31 cellular contexts compared by ENCODE assay signal in genomic region chr11:30991376-30991775, GRCh38.
"Had no signal": no experiment of that assay in that cellular context is flagged by ENCODE, and none has a peak within 500 bp of the region (broad histone marks: within the 10 kb centered on the region; RNA-seq: fewer than 3 reads in every experiment).

No MANE protein-coding gene starts in this region.

- H3K36me3 Mint-ChIP-seq: activated naive CD8-positive, alpha-beta T cell treated with anti-CD3 and anti-CD28 coated beads for 36 hours had no signal

- DNase-seq: activated CD4-positive, alpha-beta T cell treated with anti-CD3 and anti-CD28 coated beads for 1 hour; activated CD4-positive, alpha-beta T cell treated with anti-CD3 and anti-CD28 coated beads, Interleukin-2, amount 10 ng/mL, durations not matched to agents 24 days and 14 days; activated CD4-positive, alpha-beta T cell treated with anti-CD3 and anti-CD28 coated beads, Interleukin-2, amount 50 U/mL, for 4 hours; activated CD4-positive, CD25-positive, alpha-beta regulatory T cell; activated CD8-positive, alpha-beta T cell treated with anti-CD3 and anti-CD28 coated beads for 36 hours; activated effector memory CD4-positive, alpha-beta T cell treated with anti-CD3 and anti-CD28 coated beads, Interleukin-2, amount 50 U/mL, for 16 hours; activated naive CD4-positive, alpha-beta T cell; activated naive CD4-positive, alpha-beta T cell treated with anti-CD3 and anti-CD28 coated beads, Interleukin-2, amount 50 U/mL, for 16 hours; activated naive CD8-positive, alpha-beta T cell treated with anti-CD3 and anti-CD28 coated beads for 36 hours; activated T-cell treated with anti-CD3 and anti-CD28 coated beads, Interleukin-2, amount 50 U/mL, for 1 hour; activated T-cell treated with anti-CD3 and anti-CD28 coated beads, Interleukin-2, amount 50 U/mL, for 72 hours; amniotic stem cell; aorta; brain microvascular endothelial cell; central memory CD4-positive, alpha-beta T cell; NCI-H1694; NCI-H1930; NCI-H2081 treated with DMSO at 0.1 percent for 48 hours; NCI-H226; NCI-H446 treated with DMSO at 0.1 percent for 48 hours; PC-9; SIG-M5; SW 1271; T-helper 1 cell; T-helper 2 cell; T-helper 9 cell; WERI-Rb-1 had no signal

- H3K27me3 ChIP-seq: brain microvascular endothelial cell had no signal

- ATAC-seq: activated CD8-positive, alpha-beta T cell treated with anti-CD3 and anti-CD28 coated beads for 36 hours; activated T-cell treated with anti-CD3 and anti-CD28 coated beads, Interleukin-2, amount 50 U/mL, for 72 hours; activated T-helper 17 cell treated with anti-CD3 and anti-CD28 coated beads, Interleukin-2, amount 50 U/mL, for 72 hours; Right ventricle myocardium inferior had no signal

- H3K9me3 Mint-ChIP-seq: activated CD4-positive, alpha-beta T cell treated with anti-CD3 and anti-CD28 coated beads, Interleukin-2, amount 10 ng/mL, durations not matched to agents 24 days and 14 days; activated CD8-positive, alpha-beta T cell treated with anti-CD3 and anti-CD28 coated beads for 36 hours; activated naive CD8-positive, alpha-beta T cell treated with anti-CD3 and anti-CD28 coated beads for 36 hours; activated T-helper 17 cell treated with anti-CD3 and anti-CD28 coated beads, Interleukin-2, amount 50 U/mL, for 72 hours had no signal

- H3K4me1 Mint-ChIP-seq: activated CD4-positive, alpha-beta T cell treated with anti-CD3 and anti-CD28 coated beads, Interleukin-2, amount 10 ng/mL, durations not matched to agents 24 days and 14 days; activated naive CD8-positive, alpha-beta T cell treated with anti-CD3 and anti-CD28 coated beads for 36 hours; activated T-helper 17 cell treated with anti-CD3 and anti-CD28 coated beads, Interleukin-2, amount 50 U/mL, for 72 hours had no signal

- H3K4me2 ChIP-seq: PC-9 had no signal

- FAIRE-seq: RCC 7860 had no signal

- H3K4me3 ChIP-seq: PC-9 had no signal

- H3K27ac Mint-ChIP-seq: activated CD4-positive, alpha-beta T cell treated with anti-CD3 and anti-CD28 coated beads, Interleukin-2, amount 10 ng/mL, durations not matched to agents 24 days and 14 days; activated CD8-positive, alpha-beta T cell treated with anti-CD3 and anti-CD28 coated beads for 36 hours; activated naive CD8-positive, alpha-beta T cell treated with anti-CD3 and anti-CD28 coated beads for 36 hours; activated T-cell treated with anti-CD3 and anti-CD28 coated beads, Interleukin-2, amount 50 U/mL, for 72 hours; activated T-helper 17 cell treated with anti-CD3 and anti-CD28 coated beads, Interleukin-2, amount 50 U/mL, for 72 hours had no signal

- H3K4me3 Mint-ChIP-seq: activated CD4-positive, alpha-beta T cell treated with anti-CD3 and anti-CD28 coated beads, Interleukin-2, amount 10 ng/mL, durations not matched to agents 24 days and 14 days; activated CD8-positive, alpha-beta T cell treated with anti-CD3 and anti-CD28 coated beads for 36 hours; activated naive CD8-positive, alpha-beta T cell treated with anti-CD3 and anti-CD28 coated beads for 36 hours; activated T-cell treated with anti-CD3 and anti-CD28 coated beads, Interleukin-2, amount 50 U/mL, for 72 hours; activated T-helper 17 cell treated with anti-CD3 and anti-CD28 coated beads, Interleukin-2, amount 50 U/mL, for 72 hours had no signal

- H3K27me3 Mint-ChIP-seq: activated CD4-positive, alpha-beta T cell treated with anti-CD3 and anti-CD28 coated beads, Interleukin-2, amount 10 ng/mL, durations not matched to agents 24 days and 14 days; activated CD8-positive, alpha-beta T cell treated with anti-CD3 and anti-CD28 coated beads for 36 hours; activated naive CD8-positive, alpha-beta T cell treated with anti-CD3 and anti-CD28 coated beads for 36 hours had no signal

- H3K36me3 ChIP-seq: brain microvascular endothelial cell, WERI-Rb-1 had no signal

- H3K27ac ChIP-seq: brain microvascular endothelial cell, PC-9, RWPE1, WERI-Rb-1 had no signal
